Comparison of ENCODE assay signal across 9 cellular contexts in the genomic region with DNA sequence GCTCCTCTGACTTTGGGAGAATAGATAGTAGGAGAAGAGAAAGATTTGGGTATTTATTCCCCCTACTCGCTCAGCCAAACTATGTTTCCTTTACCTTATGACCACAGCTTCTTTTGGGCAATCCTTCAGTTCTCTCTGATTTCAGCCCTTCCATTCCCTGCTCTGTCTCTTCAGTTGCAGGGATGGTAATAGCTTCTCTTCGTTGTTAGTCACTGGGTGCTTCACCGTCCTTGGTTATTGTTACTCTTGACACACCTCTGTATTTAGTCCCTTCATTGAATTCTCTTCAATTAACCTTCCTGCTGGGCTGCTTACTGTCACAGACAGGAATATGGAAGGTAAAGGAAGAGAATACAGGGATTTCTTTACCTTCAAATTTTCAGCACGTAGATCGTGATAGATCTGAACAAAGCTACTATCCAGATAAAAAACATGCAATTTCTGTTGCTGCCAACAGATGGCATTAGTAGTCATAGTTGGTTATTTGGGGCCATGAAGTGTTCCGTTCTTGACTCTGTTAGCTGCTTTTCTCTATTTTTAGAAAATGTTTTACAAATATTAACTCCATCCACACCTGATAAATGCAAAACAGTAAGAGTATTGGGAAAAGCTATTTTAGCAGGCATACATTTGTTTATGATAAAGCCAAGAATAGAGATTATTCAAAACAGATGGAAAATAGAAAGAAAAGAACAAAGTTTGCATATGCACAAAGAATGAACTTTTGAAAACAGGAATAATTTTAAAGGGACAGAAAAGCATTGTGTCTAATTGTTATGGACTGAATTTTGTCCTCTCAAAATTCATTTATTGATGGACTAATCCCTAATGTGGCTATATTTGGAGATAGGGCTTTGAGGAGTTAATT. TPM values are rescaled to one million over a fixed set of nuclear protein-coding genes. Genes with fewer than 3 reads are reported as not detected.
DNase-seq lines count a peak whose midpoint lies in the region; ATAC-seq and TF ChIP-seq lines count a peak whose summit lies in the region.
"Had no signal": no experiment of that assay in that cellular context is flagged by ENCODE, and none has a peak within 500 bp of the region (broad histone marks: within the 10 kb centered on the region; RNA-seq: fewer than 3 reads in every experiment).

No MANE protein-coding gene starts in this region.

- DNase-seq in Calu3 (peak; percentile 8), NCI-H2227 treated with DMSO at 0.1 percent for 48 hours (lab: John Stamatoyannopoulos, UW) (peak; percentile 48), astrocyte of the hippocampus (ENCODE audit: low read depth, low spot score) (peak; percentile 72), iPS DF 6.9 (ENCODE audit: low read depth, low spot score) (peak; percentile 7), NCI-H187 (lab: John Stamatoyannopoulos, UW) (no peak)

- ATAC-seq in GM19025 (IDR thresholded peaks at IDR 0.05; ENCODE audit: low read depth, unreplicated experiment), result peak; percentile 83
- ATAC-seq in HG03175 (IDR thresholded peaks at IDR 0.05; ENCODE audit: unreplicated experiment), result peak; percentile 85

- H3K27ac ChIP-seq in iPS DF 6.9 (ENCODE audit: low read length) (no peak overlapping the region), skeletal muscle tissue (ENCODE audit: low read depth, low read length) (no peak overlapping the region)

- intact Hi-C loops in Calu3 (cut with micrococcal nuclease; ENCODE audit: unreplicated experiment), result loop anchor here (1.0 to 5.0 kb wide), 3 partner anchors 137 to 579 kb away; no protein-coding TSS in a partner anchor

- no peaks in the 10 kb centered on the region; the same call in 1 of the 2 replicates for H3K4me1 ChIP-seq in iPS DF 6.9 (ENCODE audit: control insufficient read depth, insufficient read depth, low read length)
- peaks cover 0 to 3% (median 0%) of the 10 kb centered on the region in 3 donors for H3K4me1 ChIP-seq in skeletal muscle tissue (ENCODE audit: control insufficient read depth in 3 of 3, insufficient read depth in 3 of 3, low read length in 3 of 3)

- H3K4me3 ChIP-seq in iPS DF 6.9 (ENCODE audit: low read length), result no peak overlapping the region
- peak overlapping the region; percentile 9 to 49 (median 11) for H3K4me3 ChIP-seq in skeletal muscle tissue (ENCODE audit: low read length in 3 of 3)

- TF ChIP-seq CTCF in Calu3 (IDR thresholded peaks at IDR 0.05; ENCODE audit: unreplicated experiment), result peak; percentile 44

- H3K9ac ChIP-seq in skeletal muscle tissue (ENCODE audit: low read depth in 1 of 3, low read length in 3 of 3), result peak overlapping the region in 1 of 3 donors; percentile 57

- H3K36me3 Mint-ChIP-seq in Calu3 (ENCODE audit: insufficient read depth, unreplicated experiment), result no peaks in the 10 kb centered on the region

- peaks cover 10% of the 10 kb centered on the region for H3K4me1 Mint-ChIP-seq in Calu3 (ENCODE audit: low read depth, unreplicated experiment)

- H3K9me3 Mint-ChIP-seq in Calu3 (ENCODE audit: low read depth, unreplicated experiment), result no peaks in the 10 kb centered on the region

- no peaks in the 10 kb centered on the region for H3K27me3 Mint-ChIP-seq in Calu3 (ENCODE audit: unreplicated experiment)

- H3K9me3 ChIP-seq in iPS DF 6.9 (ENCODE audit: control insufficient read depth, insufficient read depth, low read length) (no peaks in the 10 kb centered on the region), skeletal muscle tissue (ENCODE audit: control insufficient read depth in 3 of 3, low read length in 3 of 3) (no peaks in the 10 kb centered on the region)

- CTCF ChIA-PET in Calu3 (lab: Charles Lee), result interaction anchor here (0.6 to 1.8 kb wide), 9 partner anchors 100 to 581 kb away, joined by 3 to 14 read pairs (median 3); a partner anchor contains a TSS

- no TSS peak for BruUV-seq in Calu3 (replicated peaks; lab: Mats Ljungman, UMichigan)

- no peaks in the 10 kb centered on the region for H3K27me3 ChIP-seq in iPS DF 6.9 (ENCODE audit: control insufficient read depth, insufficient read depth, low read length)
- no peaks in the 10 kb centered on the region for H3K27me3 ChIP-seq in skeletal muscle tissue (ENCODE audit: control insufficient read depth in 3 of 3, insufficient read depth in 3 of 3, low read length in 3 of 3)

- H3K36me3 ChIP-seq in iPS DF 6.9 (ENCODE audit: control insufficient read depth, insufficient read depth, low read length), result no peaks in the 10 kb centered on the region
- H3K36me3 ChIP-seq in skeletal muscle tissue (ENCODE audit: control insufficient read depth in 3 of 3, insufficient read depth in 3 of 3, low read length in 3 of 3), result no peaks in the 10 kb centered on the region

- H3K27ac Mint-ChIP-seq in Calu3 (ENCODE audit: unreplicated experiment), result no peak overlapping the region

- peak overlapping the region; percentile 58 for H3K4me3 Mint-ChIP-seq in Calu3 (ENCODE audit: low read depth, unreplicated experiment)

- no CpG with 5 or more reads among the region's 6 CpGs for WGBS in iPS DF 6.9 (ENCODE audit: insufficient coverage, insufficient read length)

RNA-seq across cellular contexts. Expression of a gene that starts 14.0 kb away (rescaled TPM):
- total RNA-seq in Calu3 (2022) (not detected in 2 replicates), skeletal muscle tissue (not detected)
- total RNA-seq: subcutaneous adipose tissue had no signal

RNA-seq across cellular contexts. Expression of a gene that starts 52.1 kb away (rescaled TPM):
- total RNA-seq in Calu3 (2022) (37.3 and 42.5 TPM in 2 replicates), skeletal muscle tissue (15.7 TPM)

Comparison
In these comparisons a context has a peak if more than half of its experiments do, and no peak if none do; other contexts are left out.
1. DNase-seq: peak in Calu3 (single experiment), NCI-H2227 treated with DMSO at 0.1 percent for 48 hours (single experiment), astrocyte of the hippocampus (single experiment) and iPS DF 6.9 (single experiment); none in NCI-H187 (0 of 2).